In genomic region chr1:12405325-12406217, GRCh38 we compare ENCODE assay signal across 9 cellular contexts.
DNase-seq lines count a peak whose midpoint lies in the region; ATAC-seq and TF ChIP-seq lines count a peak whose summit lies in the region.
"Had no signal": no experiment of that assay in that cellular context is flagged by ENCODE, and none has a peak within 500 bp of the region (broad histone marks: within the 10 kb centered on the region; RNA-seq: fewer than 3 reads in every experiment).

No MANE protein-coding gene starts in this region.

- H3K4me1 ChIP-seq in A673 (ENCODE audit: insufficient read depth, low read length, poor library complexity, severe bottlenecking) (no peaks in the 10 kb centered on the region), muscle layer of duodenum (ENCODE audit: control insufficient read depth in 1 of 2, insufficient read depth in 2 of 2, low read length in 2 of 2) (peaks cover 17 to 36% of the 10 kb centered on the region in 2 donors)

- no peak for ATAC-seq in stimulated activated naive B cell treated with anti-CD40 and anti-IgM and Interleukin-4, amounts not matched to agents 10 μg/mL and 1 μg/mL and 100 μg/mL, for 72 hours (replicated peaks)
- ATAC-seq: activated T-helper 17 cell treated with anti-CD3 and anti-CD28 coated beads, Interleukin-2, amount 50 U/mL, for 72 hours had no signal

- H3K27ac Mint-ChIP-seq in endothelial cell (ENCODE audit: unreplicated experiment) = no peak overlapping the region
- no peak overlapping the region for H3K27ac Mint-ChIP-seq in stimulated activated naive B cell treated with anti-CD40 and anti-IgM and Interleukin-4, amounts not matched to agents 10 μg/mL and 1 μg/mL and 100 μg/mL, for 72 hours
- H3K27ac Mint-ChIP-seq: activated T-helper 17 cell treated with anti-CD3 and anti-CD28 coated beads, Interleukin-2, amount 50 U/mL, for 72 hours had no signal

- peaks cover under 1% of the 10 kb centered on the region for H3K36me3 ChIP-seq in A673 (ENCODE audit: insufficient read depth, low read length, poor library complexity, severe bottlenecking)
- H3K36me3 ChIP-seq in muscle layer of duodenum (ENCODE audit: control insufficient read depth in 1 of 2, insufficient read depth in 2 of 2, low read length in 2 of 2) = peaks cover 29 to 47% of the 10 kb centered on the region in 2 donors

- H3K4me3 ChIP-seq in A673 (ENCODE audit: low read depth, low read length, poor library complexity, severe bottlenecking) (no peak overlapping the region), NB4 (ENCODE audit: low read depth, low read length) (no peak overlapping the region), muscle layer of duodenum (ENCODE audit: low read depth in 1 of 2, low read length in 2 of 2) (no peak overlapping the region)

- intact Hi-C loops in A673 (cut with micrococcal nuclease; ENCODE audit: unreplicated experiment) = loop anchor here (5.0 kb wide), 1 partner anchor 212 kb away; the partner anchor contains the start of gene DHRS3

- H3K27me3 Mint-ChIP-seq in endothelial cell (ENCODE audit: unreplicated experiment) = peaks cover 1% of the 10 kb centered on the region
- no peaks in the 10 kb centered on the region for H3K27me3 Mint-ChIP-seq in stimulated activated naive B cell treated with anti-CD40 and anti-IgM and Interleukin-4, amounts not matched to agents 10 μg/mL and 1 μg/mL and 100 μg/mL, for 72 hours
- H3K27me3 Mint-ChIP-seq: activated T-helper 17 cell treated with anti-CD3 and anti-CD28 coated beads, Interleukin-2, amount 50 U/mL, for 72 hours had no signal

- H3K27ac ChIP-seq in A673 (ENCODE audit: low read depth, low read length, poor library complexity, severe bottlenecking) = no peak overlapping the region
- peak overlapping the region; percentile 32 for H3K27ac ChIP-seq in muscle layer of duodenum (ENCODE audit: low read length)

- TF ChIP-seq POLR2A in NB4 (IDR thresholded peaks at IDR 0.05; ENCODE audit: extremely low read depth, insufficient read length) = no peak

- no peak for TF ChIP-seq CTCF in A673 (conservative IDR thresholded peaks at IDR 0.05; ENCODE audit: low read depth, low read length)
- no peak for TF ChIP-seq CTCF in NB4 (IDR thresholded peaks at IDR 0.05; ENCODE audit: low read depth, low read length)
- TF ChIP-seq CTCF in endothelial cell (IDR thresholded peaks at IDR 0.05; ENCODE audit: unreplicated experiment) = peak; percentile 43

- CTCF ChIA-PET in A673 (lab: Charles Lee) = interaction anchor here (0.7 kb wide), 1 partner anchor 214 kb away, joined by 7 read pairs; no protein-coding TSS in a partner anchor

- no peaks in the 10 kb centered on the region for H3K27me3 ChIP-seq in A673 (replicated peaks; ENCODE audit: insufficient read depth, low read depth, low read length, poor library complexity)
- H3K27me3 ChIP-seq in muscle layer of duodenum (ENCODE audit: low read depth, low read length) = no peaks in the 10 kb centered on the region

- no TSS peak for BruUV-seq in A673 (replicated peaks; lab: Mats Ljungman, UMichigan)

- H3K4me1 Mint-ChIP-seq in endothelial cell (ENCODE audit: unreplicated experiment) = peaks cover 3% of the 10 kb centered on the region
- H3K4me1 Mint-ChIP-seq in stimulated activated naive B cell treated with anti-CD40 and anti-IgM and Interleukin-4, amounts not matched to agents 10 μg/mL and 1 μg/mL and 100 μg/mL, for 72 hours = peaks cover 23 to 50% of the 10 kb centered on the region in 2 donors

- POLR2A ChIA-PET in A673 (lab: Charles Lee; ENCODE audit: low non-redundant PET) = no interaction called here

- no peaks in the 10 kb centered on the region for H3K9me3 ChIP-seq in A673 (ENCODE audit: low read depth, low read length, poor library complexity, severe bottlenecking)
- H3K9me3 ChIP-seq in muscle layer of duodenum (ENCODE audit: control insufficient read depth in 1 of 2, low read length in 2 of 2) = no peaks in the 10 kb centered on the region

- no peak overlapping the region for H3K4me3 Mint-ChIP-seq in endothelial cell (ENCODE audit: unreplicated experiment)
- no peak overlapping the region for H3K4me3 Mint-ChIP-seq in stimulated activated naive B cell treated with anti-CD40 and anti-IgM and Interleukin-4, amounts not matched to agents 10 μg/mL and 1 μg/mL and 100 μg/mL, for 72 hours
- H3K4me3 Mint-ChIP-seq: activated T-helper 17 cell treated with anti-CD3 and anti-CD28 coated beads, Interleukin-2, amount 50 U/mL, for 72 hours had no signal

- DNase-seq in A673 (ENCODE audit: low spot score) = peak; percentile 8
- DNase-seq in NB4 (ENCODE audit: low read depth) = peak; percentile 16
- DNase-seq in endothelial cell (ENCODE audit: low spot score) = no peak
- no peak for DNase-seq in putamen (ENCODE audit: low spot score)
- no peak for DNase-seq in T-helper 9 cell
- DNase-seq in stimulated activated naive B cell treated with anti-CD40 and anti-IgM and Interleukin-4, amounts not matched to agents 10 μg/mL and 1 μg/mL and 100 μg/mL, for 72 hours = no peak
- no peak for DNase-seq in cerebellar cortex (ENCODE audit: low spot score)

- peaks cover 31% of the 10 kb centered on the region for H3K36me3 Mint-ChIP-seq in endothelial cell (ENCODE audit: low read depth, unreplicated experiment)
- peaks cover 37 to 53% of the 10 kb centered on the region in 2 donors for H3K36me3 Mint-ChIP-seq in stimulated activated naive B cell treated with anti-CD40 and anti-IgM and Interleukin-4, amounts not matched to agents 10 μg/mL and 1 μg/mL and 100 μg/mL, for 72 hours

- H3K9me3 Mint-ChIP-seq in endothelial cell (ENCODE audit: unreplicated experiment) = no peaks in the 10 kb centered on the region
- H3K9me3 Mint-ChIP-seq in stimulated activated naive B cell treated with anti-CD40 and anti-IgM and Interleukin-4, amounts not matched to agents 10 μg/mL and 1 μg/mL and 100 μg/mL, for 72 hours = peaks cover 5 to 7% of the 10 kb centered on the region in 2 donors
- H3K9me3 Mint-ChIP-seq: activated T-helper 17 cell treated with anti-CD3 and anti-CD28 coated beads, Interleukin-2, amount 50 U/mL, for 72 hours had no signal

Comparison
In these comparisons a context has a peak if more than half of its experiments do, and no peak if none do; other contexts are left out.
1. DNase-seq: peak in A673 (single experiment) and NB4 (single experiment); none in endothelial cell (single experiment), putamen (single experiment), T-helper 9 cell (single experiment), stimulated activated naive B cell treated with anti-CD40 and anti-IgM and Interleukin-4, amounts not matched to agents 10 μg/mL and 1 μg/mL and 100 μg/mL, for 72 hours (single experiment) and cerebellar cortex (single experiment).